ENCODE assay signal across 22 cellular contexts in genomic region chr12:91077228-91077954, GRCh38. TPM values are rescaled to one million over a fixed set of nuclear protein-coding genes. Genes with fewer than 3 reads are reported as not detected.
"Had no signal": no experiment of that assay in that cellular context is flagged by ENCODE, and none has a peak within 500 bp of the region (broad histone marks: within the 10 kb centered on the region; RNA-seq: fewer than 3 reads in every experiment).

No MANE protein-coding gene starts in this region.

- H3K27me3 Mint-ChIP-seq: dendritic cell treated with granulocyte-macrophage colony-stimulating factor and Interleukin-4, amounts not matched to agents 40 ng/mL and 50 ng/mL, for 4 days; effector memory CD8-positive, alpha-beta T cell had no signal

- FAIRE-seq: colon, kidney had no signal

- H3K27ac ChIP-seq: esophagus squamous epithelium, left ventricle myocardium inferior, lower lobe of right lung, upper lobe of left lung, uterus had no signal

- H3K4me3 Mint-ChIP-seq: dendritic cell treated with granulocyte-macrophage colony-stimulating factor and Interleukin-4, amounts not matched to agents 40 ng/mL and 50 ng/mL, for 4 days; effector memory CD8-positive, alpha-beta T cell; memory B cell; nephron had no signal

- H3K27ac Mint-ChIP-seq: dendritic cell treated with granulocyte-macrophage colony-stimulating factor and Interleukin-4, amounts not matched to agents 40 ng/mL and 50 ng/mL, for 4 days; effector memory CD8-positive, alpha-beta T cell; memory B cell had no signal

- H3K9me3 Mint-ChIP-seq: dendritic cell treated with granulocyte-macrophage colony-stimulating factor and Interleukin-4, amounts not matched to agents 40 ng/mL and 50 ng/mL, for 4 days; memory B cell; nephron had no signal

- H3K36me3 ChIP-seq: esophagus squamous epithelium, left ventricle myocardium inferior, lower lobe of right lung, upper lobe of left lung, uterus had no signal

- DNase-seq: effector memory CD8-positive, alpha-beta T cell; esophagus squamous epithelium; foreskin fibroblast; kidney; left cardiac atrium; left ventricle myocardium inferior; lower lobe of right lung; midbrain; occipital lobe; posterior cingulate gyrus; stimulated activated CD4-positive, alpha-beta T cell treated with anti-CD3 and anti-CD28 coated beads, Interleukin-2, amount 100 ng/mL, for 24 hours; stimulated activated CD4-positive, alpha-beta T cell treated with anti-CD3 and anti-CD28 coated beads, Interleukin-4, amount 100 ng/mL, for 4 hours; stimulated activated naive CD4-positive, alpha-beta T cell treated with Interleukin-2 at 50 U/mL for 16 hours; upper lobe of left lung; uterus had no signal

- H3K27me3 ChIP-seq: esophagus squamous epithelium, upper lobe of left lung, uterus had no signal

- ATAC-seq: effector memory CD8-positive, alpha-beta T cell; left cardiac atrium; lower lobe of right lung; sciatic nerve had no signal

- H3K4me1 ChIP-seq: esophagus squamous epithelium, left ventricle myocardium inferior, lower lobe of right lung, upper lobe of left lung, uterus had no signal

- H3K4me1 Mint-ChIP-seq: memory B cell had no signal

- H3K4me3 ChIP-seq: esophagus squamous epithelium, left ventricle myocardium inferior, lower lobe of right lung, upper lobe of left lung, uterus had no signal

- H3K9me3 ChIP-seq: esophagus squamous epithelium, left ventricle myocardium inferior, lower lobe of right lung, upper lobe of left lung, uterus had no signal

- H3K36me3 Mint-ChIP-seq: memory B cell had no signal

RNA-seq across cellular contexts. Expression of gene KERA, which starts 19.6 kb away (rescaled TPM):
- total RNA-seq: epithelial cell of proximal tubule, esophagus squamous epithelium, kidney, left cardiac atrium, left ventricle myocardium inferior, lower lobe of right lung, pulmonary artery endothelial cell, upper lobe of left lung had no signal
